Comparison of ENCODE assay signal across 20 cellular contexts in the genomic region with DNA sequence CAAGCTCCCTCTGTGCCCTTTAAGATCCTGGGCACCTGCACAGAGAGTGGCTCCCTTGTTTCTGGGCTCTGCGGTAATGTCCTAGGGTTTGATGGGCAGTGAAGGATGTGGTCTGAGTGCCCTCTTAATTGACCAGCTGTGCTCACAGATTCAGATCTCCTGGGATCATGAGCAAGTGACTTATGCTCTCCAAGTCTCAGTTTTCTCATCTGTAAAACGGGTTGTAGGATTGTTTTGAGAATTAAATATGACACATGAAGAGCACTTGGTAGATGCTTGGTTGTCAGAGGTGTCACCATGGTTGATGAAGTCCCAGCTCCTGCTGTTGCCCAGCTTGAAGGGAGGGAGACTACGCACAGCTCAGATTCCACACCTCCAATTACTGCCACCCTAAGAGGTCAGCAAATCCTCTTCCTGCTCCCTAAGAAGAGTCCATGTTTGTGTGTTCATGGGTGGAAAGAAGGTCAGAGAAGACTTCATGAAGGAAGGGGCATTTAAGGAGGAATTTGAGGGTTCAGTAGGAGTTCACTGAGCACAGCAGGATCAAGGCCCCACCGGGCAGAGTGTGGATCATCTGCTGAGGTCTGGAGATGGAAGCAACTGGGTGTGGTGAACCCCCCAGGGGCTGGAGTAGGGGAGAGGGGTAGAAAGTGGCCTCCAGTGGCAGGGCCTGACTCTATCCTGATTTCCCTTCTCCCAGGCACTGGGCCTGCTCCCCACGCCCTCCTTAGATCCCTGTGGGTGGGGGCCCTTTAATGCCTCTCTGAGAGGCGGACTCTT. TPM values are rescaled to one million over a fixed set of nuclear protein-coding genes. Genes with fewer than 3 reads are reported as not detected.
A peak's percentile ranks its signal among the peaks of the same experiment; 100 is the strongest.
DNase-seq lines count a peak whose midpoint lies in the region; ATAC-seq, FAIRE-seq and TF ChIP-seq lines count a peak whose summit lies in the region.
"Had no signal": no experiment of that assay in that cellular context is flagged by ENCODE, and none has a peak within 500 bp of the region (broad histone marks: within the 10 kb centered on the region; RNA-seq: fewer than 3 reads in every experiment).

No MANE protein-coding gene starts in this region.

- no peaks in the 10 kb centered on the region for H3K36me3 Mint-ChIP-seq in activated T-cell treated with anti-CD3 and anti-CD28 coated beads, Interleukin-2, amount 50 U/mL, for 4 hours (ENCODE audit: insufficient read depth)
- H3K36me3 Mint-ChIP-seq in glutamatergic neuron (ENCODE audit: unreplicated experiment) = peaks cover 12% of the 10 kb centered on the region
- no peaks in the 10 kb centered on the region for H3K36me3 Mint-ChIP-seq in activated CD4-positive, alpha-beta memory T cell treated with anti-CD3 and anti-CD28 coated beads, Interleukin-2, amount 10 ng/mL, durations not matched to agents 7 days and 5 days (ENCODE audit: low read depth)

- no peak overlapping the region for H4K8ac ChIP-seq in neuronal stem cell (ENCODE audit: low read depth, low read length)

- H3K9ac ChIP-seq in neuronal stem cell (ENCODE audit: low read depth, low read length, poor library complexity) = no peak overlapping the region

- H2AFZ ChIP-seq in neuronal stem cell (ENCODE audit: low read length) = no peak overlapping the region

- WGBS in neuronal stem cell (ENCODE audit: extremely low coverage in 2 of 2, insufficient read length in 2 of 2, insufficient replicate concordance in 1 of 2), 2 donors = no CpG with 5 or more reads among the region's 6 CpGs

- no peak overlapping the region for H3K4me3 ChIP-seq in HEK293 (ENCODE audit: low read depth, low read length)
- H3K4me3 ChIP-seq in neuronal stem cell (ENCODE audit: low read length in 2 of 2) = no peak overlapping the region

- H2AK5ac ChIP-seq in neuronal stem cell (ENCODE audit: low read depth, low read length) = no peak overlapping the region

- H3K27ac ChIP-seq in HEK293 (ENCODE audit: extremely low read depth, low read depth, low read length) (no peak overlapping the region), neuronal stem cell (replicated peaks; ENCODE audit: low read length) (no peak overlapping the region)
- H3K27ac ChIP-seq: BLaER1 treated with 17β-estradiol and CSF1 and Interleukin-3, amounts not matched to agents 10 nM and 100 nM; stomach had no signal

- no peaks in the 10 kb centered on the region for H3K4me1 ChIP-seq in HEK293 (ENCODE audit: control insufficient read depth, insufficient read depth, low read length)
- peaks cover 0 to 5% of the 10 kb centered on the region in 2 donors for H3K4me1 ChIP-seq in neuronal stem cell (ENCODE audit: control insufficient read depth in 2 of 2, insufficient read depth in 1 of 2, low read depth in 1 of 2, low read length in 2 of 2)

- H3K36me3 ChIP-seq in HEK293 (ENCODE audit: control insufficient read depth in 2 of 2, insufficient read depth in 1 of 2, low read length in 2 of 2) (no peaks in the 10 kb centered on the region), neuronal stem cell (replicated peaks in 1 of 2; ENCODE audit: control insufficient read depth in 2 of 2, insufficient read depth in 2 of 2, low read length in 2 of 2) (no peaks in the 10 kb centered on the region)
- H3K36me3 ChIP-seq: BLaER1 treated with 17β-estradiol and CSF1 and Interleukin-3, amounts not matched to agents 10 nM and 100 nM; stomach had no signal

- no peak overlapping the region for H3K18ac ChIP-seq in neuronal stem cell (ENCODE audit: low read length)

- no peak for ATAC-seq in activated T-cell treated with anti-CD3 and anti-CD28 coated beads, Interleukin-2, amount 50 U/mL, for 4 hours
- no peak for ATAC-seq in GM21360 (IDR thresholded peaks at IDR 0.05; ENCODE audit: unreplicated experiment)

- no peak overlapping the region for H2BK12ac ChIP-seq in neuronal stem cell (ENCODE audit: low read length)

- no peak overlapping the region for H3K14ac ChIP-seq in neuronal stem cell (ENCODE audit: low read length)

- no peak overlapping the region for H2BK15ac ChIP-seq in neuronal stem cell (ENCODE audit: low read length)

- no peaks in the 10 kb centered on the region for H3K9me3 Mint-ChIP-seq in activated T-cell treated with anti-CD3 and anti-CD28 coated beads, Interleukin-2, amount 50 U/mL, for 4 hours
- H3K9me3 Mint-ChIP-seq in glutamatergic neuron (ENCODE audit: unreplicated experiment) = peaks cover 9% of the 10 kb centered on the region
- H3K9me3 Mint-ChIP-seq in activated CD4-positive, alpha-beta memory T cell treated with anti-CD3 and anti-CD28 coated beads, Interleukin-2, amount 10 ng/mL, durations not matched to agents 7 days and 5 days = no peaks in the 10 kb centered on the region

- H3K79me1 ChIP-seq in neuronal stem cell (ENCODE audit: low read depth, low read length) = no peaks in the 10 kb centered on the region

- no peak overlapping the region for H3K4me2 ChIP-seq in neuronal stem cell (ENCODE audit: insufficient read depth, low read length, poor library complexity, severe bottlenecking)

- H3K4me3 Mint-ChIP-seq in activated T-cell treated with anti-CD3 and anti-CD28 coated beads, Interleukin-2, amount 50 U/mL, for 4 hours = peak overlapping the region; percentile 47
- H3K4me3 Mint-ChIP-seq in glutamatergic neuron (ENCODE audit: unreplicated experiment) = peak overlapping the region; percentile 71
- H3K4me3 Mint-ChIP-seq in activated CD4-positive, alpha-beta memory T cell treated with anti-CD3 and anti-CD28 coated beads, Interleukin-2, amount 10 ng/mL, durations not matched to agents 7 days and 5 days = no peak overlapping the region

- no peak overlapping the region for H4K91ac ChIP-seq in neuronal stem cell (ENCODE audit: low read depth, low read length, poor library complexity)

- H3K9me3 ChIP-seq in HEK293 (ENCODE audit: control insufficient read depth, insufficient read depth, low read depth, low read length) = no peaks in the 10 kb centered on the region
- H3K9me3 ChIP-seq in neuronal stem cell (replicated peaks in 1 of 2; ENCODE audit: control insufficient read depth in 2 of 2, insufficient read depth in 1 of 2, low read depth in 1 of 2, low read length in 2 of 2) = no peaks in the 10 kb centered on the region
- H3K9me3 ChIP-seq: A549; BLaER1 treated with 17β-estradiol and CSF1 and Interleukin-3, amounts not matched to agents 10 nM and 100 nM; stomach had no signal

- H3K4ac ChIP-seq in neuronal stem cell (ENCODE audit: low read length) = no peak overlapping the region

- H2BK120ac ChIP-seq in neuronal stem cell (ENCODE audit: low read depth, low read length) = no peak overlapping the region

- no peak for FAIRE-seq in RCC 7860 (lab: Jason Lieb, UNC)
- FAIRE-seq: A549 had no signal

- H3K23ac ChIP-seq in neuronal stem cell (ENCODE audit: low read depth, low read length, poor library complexity) = peak overlapping the region; percentile 49

- TF ChIP-seq CTCF in HEK293 (tag by site-specific recombination; IDR thresholded peaks at IDR 0.05) (no peak), glutamatergic neuron (IDR thresholded peaks at IDR 0.05; ENCODE audit: partially characterized antibody, unreplicated experiment) (no peak)

- no peak for DNase-seq in activated T-cell treated with anti-CD3 and anti-CD28 coated beads, Interleukin-2, amount 50 U/mL, for 4 hours
- no peak for DNase-seq in activated T-cell treated with anti-CD3 and anti-CD28 coated beads, Interleukin-2, amount 50 U/mL, for 48 hours
- DNase-seq in glutamatergic neuron = no peak
- no peak for DNase-seq in neuronal stem cell (ENCODE audit: low spot score)
- DNase-seq in RCC 7860 (ENCODE audit: low spot score) = no peak
- DNase-seq in activated CD4-positive, alpha-beta memory T cell treated with anti-CD3 and anti-CD28 coated beads, Interleukin-2, amount 10 ng/mL, durations not matched to agents 7 days and 5 days = no peak
- DNase-seq: activated naive CD4-positive, alpha-beta T cell treated with anti-CD3 and anti-CD28 coated beads, Interleukin-2, amount 50 U/mL, for 16 hours; head of caudate nucleus; Karpas-422; NCI-H1048; NCI-H2029; NCI-H446; NK-92 treated with Interleukin-12 subunit alpha and Interleukin-12 subunit beta, amount 100 ng/mL, for 24 hours; stimulated activated CD4-positive, alpha-beta T cell treated with anti-CD3 and anti-CD28 coated beads, Interleukin-2, amount 100 ng/mL, for 24 hours; stomach had no signal

- CTCF ChIA-PET in HEK293 (lab: Yijun Ruan, JAX) = interaction anchor here (0.6 to 4.9 kb wide), 2 partner anchors 171 to 174 kb away, joined by 3 to 58 read pairs; no protein-coding TSS in a partner anchor
- CTCF ChIA-PET in activated CD4-positive, alpha-beta memory T cell treated with anti-CD3 and anti-CD28 coated beads, Interleukin-2, amount 10 ng/mL, durations not matched to agents 7 days and 5 days (lab: Charles Lee) = interaction anchor here (1.7 kb wide), 1 partner anchor 29 kb away, joined by 7 read pairs; no protein-coding TSS in a partner anchor

- H3K4me1 Mint-ChIP-seq in activated T-cell treated with anti-CD3 and anti-CD28 coated beads, Interleukin-2, amount 50 U/mL, for 4 hours (ENCODE audit: low read depth) = peaks cover 8% of the 10 kb centered on the region
- H3K4me1 Mint-ChIP-seq in glutamatergic neuron (ENCODE audit: low read depth, unreplicated experiment) = peaks cover 3% of the 10 kb centered on the region
- no peaks in the 10 kb centered on the region for H3K4me1 Mint-ChIP-seq in activated CD4-positive, alpha-beta memory T cell treated with anti-CD3 and anti-CD28 coated beads, Interleukin-2, amount 10 ng/mL, durations not matched to agents 7 days and 5 days

- peaks cover 9 to 75% (median 57%) of the 10 kb centered on the region in 3 experiments for H3K27me3 ChIP-seq in neuronal stem cell (ENCODE audit: control insufficient read depth in 3 of 3, insufficient read depth in 3 of 3, low read depth in 1 of 3, low read length in 3 of 3)

- peaks cover 58% of the 10 kb centered on the region for H3K27me3 Mint-ChIP-seq in activated T-cell treated with anti-CD3 and anti-CD28 coated beads, Interleukin-2, amount 50 U/mL, for 4 hours (ENCODE audit: low read depth)
- H3K27me3 Mint-ChIP-seq in glutamatergic neuron (ENCODE audit: unreplicated experiment) = peaks cover 27% of the 10 kb centered on the region
- peaks cover 58% of the 10 kb centered on the region for H3K27me3 Mint-ChIP-seq in activated CD4-positive, alpha-beta memory T cell treated with anti-CD3 and anti-CD28 coated beads, Interleukin-2, amount 10 ng/mL, durations not matched to agents 7 days and 5 days

- POLR2A ChIA-PET in HEK293 (lab: Yijun Ruan, JAX) = no interaction called here
- POLR2A ChIA-PET in activated CD4-positive, alpha-beta memory T cell treated with anti-CD3 and anti-CD28 coated beads, Interleukin-2, amount 10 ng/mL, durations not matched to agents 7 days and 5 days (lab: Charles Lee) = no interaction called here

- H2BK5ac ChIP-seq in neuronal stem cell (ENCODE audit: low read length) = no peak overlapping the region

- no peak overlapping the region for H3K27ac Mint-ChIP-seq in glutamatergic neuron (ENCODE audit: unreplicated experiment)
- no peak overlapping the region for H3K27ac Mint-ChIP-seq in activated CD4-positive, alpha-beta memory T cell treated with anti-CD3 and anti-CD28 coated beads, Interleukin-2, amount 10 ng/mL, durations not matched to agents 7 days and 5 days

RNA-seq across cellular contexts. Expression of a gene that starts 1.4 kb away (rescaled TPM):
- total RNA-seq in activated T-cell treated with anti-CD3 and anti-CD28 coated beads, Interleukin-2, amount 50 U/mL, for 4 hours = not detected
- 2.3 TPM for total RNA-seq in glutamatergic neuron (ENCODE audit: unreplicated experiment)
- polyA plus RNA-seq in neuronal stem cell (2013, experiment 1 of 2) = 0.92 TPM
- polyA plus RNA-seq in neuronal stem cell (2013, experiment 2 of 2) = 0.93 TPM
- not detected for total RNA-seq in activated CD4-positive, alpha-beta memory T cell treated with anti-CD3 and anti-CD28 coated beads, Interleukin-2, amount 10 ng/mL, durations not matched to agents 7 days and 5 days
- total RNA-seq: RPMI7951 had no signal
